8 cellular contexts compared by ENCODE assay signal in genomic region chr16:85011846-85012284, GRCh38. TPM values are rescaled to one million over a fixed set of nuclear protein-coding genes. Genes with fewer than 3 reads are reported as not detected.
DNase-seq lines count a peak whose midpoint lies in the region; ATAC-seq and TF ChIP-seq lines count a peak whose summit lies in the region.

No MANE protein-coding gene starts in this region.

- TF ChIP-seq CTCF in DND-41 (IDR thresholded peaks at IDR 0.05; ENCODE audit: borderline replicate concordance, extremely low read depth, low read length, poor library complexity, severe bottlenecking) (no peak), OCI-LY1 (IDR thresholded peaks at IDR 0.05; ENCODE audit: low read length) (no peak), osteoblast (IDR thresholded peaks at IDR 0.05; ENCODE audit: extremely low read depth, low read depth, low read length) (no peak)

- H4K20me1 ChIP-seq in DND-41 (ENCODE audit: insufficient read depth, low read length) (peaks cover 12% of the 10 kb centered on the region), OCI-LY1 (ENCODE audit: insufficient read depth, low read length) (no peaks in the 10 kb centered on the region), osteoblast (ENCODE audit: insufficient read depth, low read length) (no peaks in the 10 kb centered on the region)

- H3K4me1 ChIP-seq in DND-41 (ENCODE audit: insufficient read depth, low read length): peaks cover 35% of the 10 kb centered on the region
- H3K4me1 ChIP-seq in OCI-LY1 (ENCODE audit: insufficient read depth, low read length, severe bottlenecking): peaks cover 16% of the 10 kb centered on the region
- H3K4me1 ChIP-seq in osteoblast (ENCODE audit: insufficient read depth, low read length): peaks cover 21% of the 10 kb centered on the region

- H3K27me3 ChIP-seq in DND-41 (ENCODE audit: insufficient read depth, low read length, poor library complexity) (no peaks in the 10 kb centered on the region), OCI-LY1 (ENCODE audit: insufficient read depth, low read length) (no peaks in the 10 kb centered on the region), osteoblast (ENCODE audit: insufficient read depth, low read length) (no peaks in the 10 kb centered on the region)

- H3K9me3 ChIP-seq in DND-41 (ENCODE audit: insufficient read depth, low read length, severe bottlenecking) (no peaks in the 10 kb centered on the region), OCI-LY1 (ENCODE audit: low read length) (no peaks in the 10 kb centered on the region), osteoblast (ENCODE audit: low read depth, low read length) (no peaks in the 10 kb centered on the region)

- H3K4me3 ChIP-seq in DND-41 (ENCODE audit: low read depth in 1 of 2, low read length in 2 of 2) (peak overlapping the region; percentile 98 to 99), OCI-LY1 (ENCODE audit: low read depth, low read length, poor library complexity, severe bottlenecking) (peak overlapping the region; percentile 82), osteoblast (ENCODE audit: insufficient read depth, low read length) (peak overlapping the region; percentile 87)

- H3F3A ChIP-seq in OCI-LY1 (ENCODE audit: insufficient read depth, low read length): no peaks in the 10 kb centered on the region

- peak overlapping the region; percentile 96 for H3K27ac ChIP-seq in DND-41 (ENCODE audit: low read length)
- peak overlapping the region; percentile 64 for H3K27ac ChIP-seq in OCI-LY1 (ENCODE audit: low read depth, low read length, poor library complexity, severe bottlenecking)
- H3K27ac ChIP-seq in epithelial cell of prostate: peak overlapping the region; percentile 87
- H3K27ac ChIP-seq in osteoblast (ENCODE audit: low read depth, low read length): peak overlapping the region; percentile 99

- DNase-seq in DND-41 (no peak), epithelial cell of prostate (ENCODE audit: low read depth, low spot score) (no peak), osteoblast (ENCODE audit: insufficient read length, low spot score, missing footprints) (no peak), NCI-H1105 treated with DMSO at 0.1 percent for 48 hours (lab: John Stamatoyannopoulos, UW) (no peak), NCI-H1417 (lab: John Stamatoyannopoulos, UW) (no peak), GM03348 (ENCODE audit: low spot score) (no peak)

- peak overlapping the region; percentile 90 for H3K9ac ChIP-seq in DND-41 (ENCODE audit: low read depth, low read length)
- peak overlapping the region; percentile 91 for H3K9ac ChIP-seq in OCI-LY1 (ENCODE audit: low read length)

- H3K36me3 ChIP-seq in DND-41 (ENCODE audit: insufficient read depth, low read length) (0 out of 2 replicates have a peak, but pooled peaks cover 3% of the 10 kb centered on the region), OCI-LY1 (ENCODE audit: insufficient read depth, low read length) (no peaks in the 10 kb centered on the region), osteoblast (ENCODE audit: insufficient read depth, low read length) (peaks cover 8% of the 10 kb centered on the region)

- H2AFZ ChIP-seq in DND-41 (ENCODE audit: low read depth, low read length) (peak overlapping the region; percentile 96), OCI-LY1 (ENCODE audit: low read length) (0 out of 2 replicates have a peak overlapping the region, but pooled peaks have one; percentile 28), osteoblast (ENCODE audit: low read length) (peak overlapping the region; percentile 95)

- ATAC-seq in DND-41 (ENCODE audit: insufficient read depth, low read depth) (no peak), HG03571 (IDR thresholded peaks at IDR 0.05; ENCODE audit: unreplicated experiment) (no peak)

- H3K79me2 ChIP-seq in DND-41 (ENCODE audit: insufficient read depth, low read length) (peaks cover 43% of the 10 kb centered on the region), OCI-LY1 (ENCODE audit: insufficient read depth, low read length) (peaks cover 16% of the 10 kb centered on the region), osteoblast (ENCODE audit: insufficient read depth, low read length) (peaks cover 46% of the 10 kb centered on the region)

- H3K4me2 ChIP-seq in DND-41 (ENCODE audit: insufficient read depth, low read length) (peak overlapping the region; percentile 90), OCI-LY1 (ENCODE audit: low read length) (peak overlapping the region; percentile 73), osteoblast (ENCODE audit: insufficient read depth, low read length) (peak overlapping the region; percentile 92)

- no peaks in the 10 kb centered on the region for H3K9me2 ChIP-seq in OCI-LY1 (ENCODE audit: low read depth, low read length)

RNA-seq across cellular contexts. Expression of gene ZDHHC7, which starts 0.5 kb away (rescaled TPM):
- 134 and 139 TPM in 2 replicates for total RNA-seq in osteoblast

RNA-seq across cellular contexts. Expression of gene KIAA0513, which starts 15.7 kb away (rescaled TPM):
- 34.5 and 35.1 TPM in 2 replicates for total RNA-seq in osteoblast

Comparison
In these comparisons a context has a peak if more than half of its experiments do, and no peak if none do; other contexts are left out.
1. H2AFZ ChIP-seq: peak in every context shown above with its lines; median percentile 96 in DND-41; 95 in osteoblast; 28 in OCI-LY1.